14 cellular contexts compared by ENCODE assay signal in genomic region chr12:52249041-52249461, GRCh38. TPM values are rescaled to one million over a fixed set of nuclear protein-coding genes. Genes with fewer than 3 reads are reported as not detected.
DNase-seq lines count a peak whose midpoint lies in the region; ATAC-seq and TF ChIP-seq lines count a peak whose summit lies in the region.
"Had no signal": no experiment of that assay in that cellular context is flagged by ENCODE, and none has a peak within 500 bp of the region (broad histone marks: within the 10 kb centered on the region; RNA-seq: fewer than 3 reads in every experiment).

No MANE protein-coding gene starts in this region.

- POLR2A ChIA-PET in activated CD4-positive, alpha-beta T cell treated with anti-CD3 and anti-CD28 coated beads, Interleukin-2, amount 10 ng/mL, durations not matched to agents 7 days and 5 days (lab: Charles Lee): no interaction called here
- POLR2A ChIA-PET in activated CD4-positive, alpha-beta T cell treated with anti-CD3 and anti-CD28 coated beads for 36 hours (lab: Charles Lee): no interaction called here

- 63 to 79% methylated on average over 5 of the region's 5 CpGs for WGBS in lung, 2 donors

- H3K9me3 ChIP-seq in breast epithelium (no peaks in the 10 kb centered on the region), lung (ENCODE audit: control insufficient read depth in 2 of 2, insufficient read depth in 1 of 2, low read length in 1 of 2) (no peaks in the 10 kb centered on the region)
- H3K9me3 ChIP-seq: suprapubic skin had no signal

- no peak for TF ChIP-seq POLR2A in breast epithelium (IDR thresholded peaks at IDR 0.05)

- in situ Hi-C loops in ACHN (cut with HindIII; ENCODE audit: low pct_ligation_motif_present, low pct_unique_long_range_greater_than_20kb, low sequenced_read_pairs): no loop called here

- H3K4me3 Mint-ChIP-seq in activated CD4-positive, alpha-beta T cell treated with anti-CD3 and anti-CD28 coated beads, Interleukin-2, amount 10 ng/mL, durations not matched to agents 7 days and 5 days: no peak overlapping the region
- no peak overlapping the region for H3K4me3 Mint-ChIP-seq in activated CD4-positive, alpha-beta T cell treated with anti-CD3 and anti-CD28 coated beads for 36 hours
- H3K4me3 Mint-ChIP-seq: activated T-cell treated with anti-CD3 and anti-CD28 coated beads, Interleukin-2, amount 50 U/mL, for 4 hours had no signal

- no peaks in the 10 kb centered on the region for H3K36me3 ChIP-seq in breast epithelium
- peaks cover 0 to 3% of the 10 kb centered on the region in 2 donors for H3K36me3 ChIP-seq in lung (ENCODE audit: control insufficient read depth in 2 of 2, insufficient read depth in 2 of 2, low read length in 2 of 2)
- H3K36me3 ChIP-seq: suprapubic skin had no signal

- peaks cover 70% of the 10 kb centered on the region for H3K4me1 Mint-ChIP-seq in activated CD4-positive, alpha-beta T cell treated with anti-CD3 and anti-CD28 coated beads, Interleukin-2, amount 10 ng/mL, durations not matched to agents 7 days and 5 days
- peaks cover 23% of the 10 kb centered on the region for H3K4me1 Mint-ChIP-seq in activated CD4-positive, alpha-beta T cell treated with anti-CD3 and anti-CD28 coated beads for 36 hours

- intact Hi-C loops in activated CD4-positive, alpha-beta T cell treated with anti-CD3 and anti-CD28 coated beads for 36 hours (cut with DNase I, micrococcal nuclease): no loop called here
- intact Hi-C loops in breast epithelium (cut with DNase I; ENCODE audit: low total_unique reads): no loop called here

- peaks cover 6% of the 10 kb centered on the region for H3K9me3 Mint-ChIP-seq in activated CD4-positive, alpha-beta T cell treated with anti-CD3 and anti-CD28 coated beads, Interleukin-2, amount 10 ng/mL, durations not matched to agents 7 days and 5 days
- H3K9me3 Mint-ChIP-seq in activated CD4-positive, alpha-beta T cell treated with anti-CD3 and anti-CD28 coated beads for 36 hours (ENCODE audit: low read depth): no peaks in the 10 kb centered on the region
- H3K9me3 Mint-ChIP-seq: activated T-cell treated with anti-CD3 and anti-CD28 coated beads, Interleukin-2, amount 50 U/mL, for 4 hours; naive thymus-derived CD8-positive, alpha-beta T cell had no signal

- CTCF ChIA-PET in activated CD4-positive, alpha-beta T cell treated with anti-CD3 and anti-CD28 coated beads, Interleukin-2, amount 10 ng/mL, durations not matched to agents 7 days and 5 days (lab: Charles Lee): interaction anchor here (1.4 to 3.0 kb wide), 2 partner anchors 11 to 30 kb away, joined by 6 to 10 read pairs; no protein-coding TSS in a partner anchor
- CTCF ChIA-PET in activated CD4-positive, alpha-beta T cell treated with anti-CD3 and anti-CD28 coated beads for 36 hours (lab: Charles Lee): no interaction called here

- H3K4me3 ChIP-seq in breast epithelium (no peak overlapping the region), lung (no peak overlapping the region)
- H3K4me3 ChIP-seq: suprapubic skin had no signal

- H3K27me3 Mint-ChIP-seq in activated CD4-positive, alpha-beta T cell treated with anti-CD3 and anti-CD28 coated beads, Interleukin-2, amount 10 ng/mL, durations not matched to agents 7 days and 5 days: peaks cover 9% of the 10 kb centered on the region
- peaks cover 27% of the 10 kb centered on the region for H3K27me3 Mint-ChIP-seq in activated CD4-positive, alpha-beta T cell treated with anti-CD3 and anti-CD28 coated beads for 36 hours

- peak overlapping the region; percentile 3 for H3K27ac Mint-ChIP-seq in activated CD4-positive, alpha-beta T cell treated with anti-CD3 and anti-CD28 coated beads, Interleukin-2, amount 10 ng/mL, durations not matched to agents 7 days and 5 days
- H3K27ac Mint-ChIP-seq in activated CD4-positive, alpha-beta T cell treated with anti-CD3 and anti-CD28 coated beads for 36 hours: no peak overlapping the region

- H3K27ac ChIP-seq in breast epithelium (peak overlapping the region; percentile 97 to 98), lung (ENCODE audit: low read depth in 1 of 2, low read length in 1 of 2) (peak overlapping the region in 1 of 2 donors; percentile 48)
- H3K27ac ChIP-seq: suprapubic skin had no signal

- H3K36me3 Mint-ChIP-seq in activated CD4-positive, alpha-beta T cell treated with anti-CD3 and anti-CD28 coated beads, Interleukin-2, amount 10 ng/mL, durations not matched to agents 7 days and 5 days (ENCODE audit: low read depth): peaks cover 19% of the 10 kb centered on the region
- H3K36me3 Mint-ChIP-seq in activated CD4-positive, alpha-beta T cell treated with anti-CD3 and anti-CD28 coated beads for 36 hours (ENCODE audit: low read depth): no peaks in the 10 kb centered on the region
- H3K36me3 Mint-ChIP-seq: naive thymus-derived CD8-positive, alpha-beta T cell had no signal

- TF ChIP-seq CTCF in breast epithelium (IDR thresholded peaks at IDR 0.05) (no peak), lung (IDR thresholded peaks at IDR 0.05; ENCODE audit: control extremely low read depth, extremely low read depth) (no peak)

- DNase-seq in activated CD4-positive, alpha-beta T cell treated with anti-CD3 and anti-CD28 coated beads, Interleukin-2, amount 10 ng/mL, durations not matched to agents 7 days and 5 days: no peak
- DNase-seq in activated CD4-positive, alpha-beta T cell treated with anti-CD3 and anti-CD28 coated beads for 36 hours: no peak
- DNase-seq in breast epithelium (ENCODE audit: low spot score in 2 of 2) (peak; percentile 92 to 94), lung (ENCODE audit: low spot score) (peak; percentile 70), superior temporal gyrus (ENCODE audit: extremely low spot score) (peak; percentile 15), ACHN (no peak)
- DNase-seq: activated T-cell treated with anti-CD3 and anti-CD28 coated beads, Interleukin-2, amount 50 U/mL, for 4 hours; cortex of kidney; DND-41; stimulated activated CD4-positive, alpha-beta T cell treated with anti-CD3 and anti-CD28 coated beads, Interleukin-4, amount 100 ng/mL, for 1 hour had no signal

- peaks cover 8 to 45% of the 10 kb centered on the region in 2 donors for H3K4me1 ChIP-seq in breast epithelium
- H3K4me1 ChIP-seq in lung (ENCODE audit: control insufficient read depth in 2 of 2, insufficient read depth in 2 of 2, low read length in 2 of 2): peaks cover 0 to 7% of the 10 kb centered on the region in 2 donors

- ATAC-seq in activated CD4-positive, alpha-beta T cell treated with anti-CD3 and anti-CD28 coated beads for 36 hours: no peak
- no peak for ATAC-seq in lung (ENCODE audit: insufficient read depth, low FRiP score)
- ATAC-seq in GM21360 (IDR thresholded peaks at IDR 0.05; ENCODE audit: unreplicated experiment): no peak
- ATAC-seq in GM18502 (IDR thresholded peaks at IDR 0.05; ENCODE audit: poor library complexity, unreplicated experiment): no peak
- ATAC-seq: activated T-cell treated with anti-CD3 and anti-CD28 coated beads, Interleukin-2, amount 50 U/mL, for 4 hours; naive thymus-derived CD8-positive, alpha-beta T cell had no signal

- H3K27me3 ChIP-seq in breast epithelium: no peaks in the 10 kb centered on the region
- no peaks in the 10 kb centered on the region for H3K27me3 ChIP-seq in lung (ENCODE audit: control insufficient read depth, insufficient read depth)

RNA-seq across cellular contexts. Expression of gene KRT7, which starts 16.0 kb away (rescaled TPM):
- total RNA-seq in activated CD4-positive, alpha-beta T cell treated with anti-CD3 and anti-CD28 coated beads, Interleukin-2, amount 10 ng/mL, durations not matched to agents 7 days and 5 days: 1 to 10 TPM; 2.2 to 2.5 TPM
- 1 to 10 TPM; 3.4 to 3.9 TPM for total RNA-seq in activated CD4-positive, alpha-beta T cell treated with anti-CD3 and anti-CD28 coated beads for 36 hours
- total RNA-seq in breast epithelium (1,000 to 10,000 TPM in 1 of 3 donors, 100 to 1,000 TPM in 1, 1 to 10 TPM in 1; 4.2 to 1,051 (median 358) TPM), lung (1,000 to 10,000 TPM in 1 of 2 donors, 10 to 100 TPM in 1; 33.6 to 1,411 TPM)
- polyA plus RNA-seq in lung: 1,000 to 10,000 TPM; 1,201 to 1,415 TPM
- total RNA-seq: naive thymus-derived CD8-positive, alpha-beta T cell had no signal
- polyA plus RNA-seq: naive thymus-derived CD8-positive, alpha-beta T cell had no signal

RNA-seq across cellular contexts. Expression of gene KRT86, which starts 25.4 kb away (rescaled TPM):
- not detected for total RNA-seq in activated CD4-positive, alpha-beta T cell treated with anti-CD3 and anti-CD28 coated beads, Interleukin-2, amount 10 ng/mL, durations not matched to agents 7 days and 5 days
- not detected for total RNA-seq in activated CD4-positive, alpha-beta T cell treated with anti-CD3 and anti-CD28 coated beads for 36 hours
- total RNA-seq in breast epithelium (1 to 10 TPM in 1 of 3 donors, under 1 TPM in 1, not detected in 1; 0.66 to 2.2 TPM), lung (1 to 10 TPM in 1 of 2 donors, not detected in 1; 1.1 TPM)
- polyA plus RNA-seq in lung: under 1 TPM; 0.11 to 0.31 TPM
- total RNA-seq: activated T-cell treated with anti-CD3 and anti-CD28 coated beads, Interleukin-2, amount 50 U/mL, for 4 hours; naive thymus-derived CD8-positive, alpha-beta T cell had no signal
- polyA plus RNA-seq: naive thymus-derived CD8-positive, alpha-beta T cell had no signal

RNA-seq across cellular contexts. Expression of gene KRT81, which starts 42.3 kb away (rescaled TPM):
- total RNA-seq in activated CD4-positive, alpha-beta T cell treated with anti-CD3 and anti-CD28 coated beads, Interleukin-2, amount 10 ng/mL, durations not matched to agents 7 days and 5 days: not detected
- total RNA-seq in activated CD4-positive, alpha-beta T cell treated with anti-CD3 and anti-CD28 coated beads for 36 hours: not detected
- total RNA-seq in breast epithelium (10 to 100 TPM in 1 of 3 donors, 1 to 10 TPM in 1, not detected in 1; 3.6 to 29.9 TPM), lung (under 1 TPM; 0.20 to 0.61 TPM)
- under 1 TPM; 0.02 to 0.26 TPM for polyA plus RNA-seq in lung
- total RNA-seq: naive thymus-derived CD8-positive, alpha-beta T cell had no signal
- polyA plus RNA-seq: naive thymus-derived CD8-positive, alpha-beta T cell had no signal

RNA-seq across cellular contexts. Expression of gene KRT80, which starts 57.2 kb away (rescaled TPM):
- not detected for total RNA-seq in activated CD4-positive, alpha-beta T cell treated with anti-CD3 and anti-CD28 coated beads, Interleukin-2, amount 10 ng/mL, durations not matched to agents 7 days and 5 days
- not detected for total RNA-seq in activated CD4-positive, alpha-beta T cell treated with anti-CD3 and anti-CD28 coated beads for 36 hours
- total RNA-seq in breast epithelium (1 to 10 TPM in 2 of 3 donors, not detected in 1; 2.9 to 9.8 TPM), lung (10 to 100 TPM in 1 of 2 donors, 1 to 10 TPM in 1; 1.8 to 15.5 TPM)
- polyA plus RNA-seq in lung: 1 to 10 TPM; 7.2 to 9.9 TPM
- total RNA-seq: naive thymus-derived CD8-positive, alpha-beta T cell had no signal
- polyA plus RNA-seq: naive thymus-derived CD8-positive, alpha-beta T cell had no signal

Comparison
In these comparisons a context has a peak if more than half of its experiments do, and no peak if none do; other contexts are left out.
1. DNase-seq: peak in breast epithelium (2 of 2), lung (single experiment) and superior temporal gyrus (single experiment); none in activated CD4-positive, alpha-beta T cell treated with anti-CD3 and anti-CD28 coated beads, Interleukin-2, amount 10 ng/mL, durations not matched to agents 7 days and 5 days (single experiment), activated CD4-positive, alpha-beta T cell treated with anti-CD3 and anti-CD28 coated beads for 36 hours (single experiment) and ACHN (single experiment).